ENCODE assay signal across 20 cellular contexts in the genomic region with DNA sequence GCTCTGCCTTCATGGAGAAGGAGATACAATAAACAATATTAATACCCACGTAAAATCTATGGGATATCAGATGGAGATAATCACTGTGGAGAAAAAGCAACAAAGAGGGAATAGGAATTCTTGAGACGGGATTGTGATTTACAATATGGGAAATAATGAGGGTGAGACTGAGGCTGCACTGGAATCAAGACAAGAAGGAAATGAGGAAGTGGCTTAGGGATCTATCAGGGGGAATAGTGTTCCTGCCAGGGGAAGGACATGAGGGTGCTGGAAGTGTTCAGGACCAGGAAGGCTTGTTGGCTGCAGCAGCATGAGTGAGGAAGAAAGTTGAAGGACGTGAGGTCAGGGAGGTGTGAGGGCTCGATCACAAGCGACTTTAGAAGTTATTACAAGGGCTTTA.
A peak's percentile ranks its signal among the peaks of the same experiment; 100 is the strongest.
DNase-seq lines count a peak whose midpoint lies in the region; ATAC-seq, FAIRE-seq and TF ChIP-seq lines count a peak whose summit lies in the region.
"Had no signal": no experiment of that assay in that cellular context is flagged by ENCODE, and none has a peak within 500 bp of the region (broad histone marks: within the 10 kb centered on the region; RNA-seq: fewer than 3 reads in every experiment).

No MANE protein-coding gene starts in this region.

- POLR2A ChIA-PET in K562 (lab: Yijun Ruan, JAX) = interaction anchor here (0.6 kb wide), 1 partner anchor 24 kb away, joined by 3 read pairs; no protein-coding TSS in a partner anchor

- WGBS in K562 (ENCODE audit: insufficient coverage, low coverage, missing lambda C conversion rate) = 0% methylated on average over 5 of the region's 5 CpGs

- TF ChIP-seq POLR2A in GM12891 (IDR thresholded peaks at IDR 0.05; ENCODE audit: low read depth, low read length) (no peak), K562 (conservative IDR thresholded peaks at IDR 0.05) (no peak)

- no peak overlapping the region for H2AFZ ChIP-seq in K562 (ENCODE audit: low read depth, low read length)

- no TSS peak for BruUV-seq in K562 (replicated peaks; lab: Mats Ljungman, UMichigan)

- CTCF ChIA-PET in K562 (lab: Yijun Ruan, JAX; ENCODE audit: low intra/inter-chr PET ratio) = no interaction called here

- no peaks in the 10 kb centered on the region for H3K9me1 ChIP-seq in K562 (ENCODE audit: control insufficient read depth, insufficient read depth, low read length)

- no peaks in the 10 kb centered on the region for H3K79me2 ChIP-seq in K562 (ENCODE audit: control insufficient read depth, insufficient read depth, low read length)

- no peak overlapping the region for H3K27ac ChIP-seq in K562 (ENCODE audit: extremely low read depth, low read depth, low read length)
- peak overlapping the region; percentile 75 for H3K27ac ChIP-seq in neutrophil
- H3K27ac ChIP-seq in effector memory CD4-positive, alpha-beta T cell (ENCODE audit: insufficient read depth, low read length, poor library complexity, severe bottlenecking) = no peak overlapping the region
- H3K27ac ChIP-seq: 22Rv1; A549; BLaER1 treated with 17β-estradiol and CSF1 and Interleukin-3, amounts not matched to agents 10 nM and 100 nM; C4-2B had no signal

- no peaks in the 10 kb centered on the region for H3K9me3 ChIP-seq in K562 (replicated peaks; ENCODE audit: control insufficient read depth, insufficient read depth, low read depth, low read length)
- no peaks in the 10 kb centered on the region for H3K9me3 ChIP-seq in neutrophil
- no peaks in the 10 kb centered on the region for H3K9me3 ChIP-seq in effector memory CD4-positive, alpha-beta T cell (ENCODE audit: control insufficient read depth, low read length)
- H3K9me3 ChIP-seq: A549; BLaER1 treated with 17β-estradiol and CSF1 and Interleukin-3, amounts not matched to agents 10 nM and 100 nM; Caco-2 had no signal

- no peak for FAIRE-seq in GM12891 (lab: Jason Lieb, UNC)
- no peak for FAIRE-seq in K562 (lab: Jason Lieb, UNC)
- FAIRE-seq: A549, D721Med, G401.6, GM12892, GM18507 had no signal

- H3K36me3 ChIP-seq in K562 (ENCODE audit: control insufficient read depth, insufficient read depth, low read length) = no peaks in the 10 kb centered on the region
- H3K36me3 ChIP-seq in neutrophil = peaks cover 51% of the 10 kb centered on the region
- H3K36me3 ChIP-seq in effector memory CD4-positive, alpha-beta T cell (ENCODE audit: control insufficient read depth, insufficient read depth, low read length) = no peaks in the 10 kb centered on the region

- H3K27me3 ChIP-seq in K562 (ENCODE audit: control insufficient read depth in 2 of 2, insufficient read depth in 2 of 2, low read length in 2 of 2) = peaks cover 8 to 11% of the 10 kb centered on the region in 2 experiments; a peak in 4 of 5 replicates
- H3K27me3 ChIP-seq in neutrophil = no peaks in the 10 kb centered on the region
- H3K27me3 ChIP-seq in effector memory CD4-positive, alpha-beta T cell (replicated peaks; ENCODE audit: control insufficient read depth, insufficient read depth, low read length, poor library complexity, severe bottlenecking) = no peaks in the 10 kb centered on the region
- H3K27me3 ChIP-seq: BLaER1 treated with 17β-estradiol and CSF1 and Interleukin-3, amounts not matched to agents 10 nM and 100 nM had no signal

- TF ChIP-seq EP300 in K562 (IDR thresholded peaks at IDR 0.05; ENCODE audit: low read length) = no peak

- no peak for TF ChIP-seq RAD21 in K562 (CRISPR knock-in tag; conservative IDR thresholded peaks at IDR 0.05 in 1 of 2, IDR thresholded peaks at IDR 0.05 in 1 of 2)

- in situ Hi-C loops in K562 (cut with MboI) = no loop called here

- no peaks in the 10 kb centered on the region for H4K20me1 ChIP-seq in K562 (replicated peaks; ENCODE audit: control insufficient read depth, insufficient read depth, low read length)
- H4K20me1 ChIP-seq: BLaER1 treated with 17β-estradiol and CSF1 and Interleukin-3, amounts not matched to agents 10 nM and 100 nM had no signal

- H3K4me1 ChIP-seq in K562 (replicated peaks in 1 of 2; ENCODE audit: control insufficient read depth in 2 of 2, insufficient read depth in 2 of 2, low read length in 2 of 2) = no peaks in the 10 kb centered on the region
- peaks cover 85 to 87% of the 10 kb centered on the region in 2 experiments for H3K4me1 ChIP-seq in neutrophil (ENCODE audit: control insufficient read depth in 1 of 2, insufficient read depth in 1 of 2, low read depth in 1 of 2, low read length in 1 of 2)
- no peaks in the 10 kb centered on the region for H3K4me1 ChIP-seq in effector memory CD4-positive, alpha-beta T cell (ENCODE audit: control insufficient read depth, insufficient read depth, low read length, poor library complexity, severe bottlenecking)
- H3K4me1 ChIP-seq: A549, Caco-2 had no signal

- TF ChIP-seq CTCF in K562 (IDR thresholded peaks at IDR 0.05 in 2 of 3, conservative IDR thresholded peaks at IDR 0.05 in 1 of 3; ENCODE audit: insufficient read depth in 2 of 3, low read depth in 1 of 3, low read length in 3 of 3) = no peak
- no peak for TF ChIP-seq CTCF in neutrophil (IDR thresholded peaks at IDR 0.05)

- no peak for DNase-seq in GM12891 (ENCODE audit: insufficient read length, low spot score)
- no peak for DNase-seq in K562 (ENCODE audit: extremely low read depth in 1 of 4, low spot score in 3 of 4)
- no peak for DNase-seq in effector memory CD4-positive, alpha-beta T cell
- no peak for DNase-seq in posterior vena cava (ENCODE audit: low spot score)
- DNase-seq: AML-193; Caco-2; Calu3; CD4-positive, alpha-beta T cell; CD8-positive, alpha-beta T cell; DMS79 treated with DMSO at 0.1 percent for 48 hours; GF-D8 had no signal

- no peak overlapping the region for H3K4me2 ChIP-seq in K562 (ENCODE audit: insufficient read depth, low read length)
- H3K4me2 ChIP-seq: A549; BLaER1 treated with 17β-estradiol and CSF1 and Interleukin-3, amounts not matched to agents 10 nM and 100 nM had no signal

- H3K9ac ChIP-seq in K562 (ENCODE audit: insufficient read depth in 1 of 2, low read depth in 2 of 2, low read length in 2 of 2) = no peak overlapping the region
- H3K9ac ChIP-seq: BLaER1 treated with 17β-estradiol and CSF1 and Interleukin-3, amounts not matched to agents 10 nM and 100 nM had no signal

- ATAC-seq in K562 = no peak
- ATAC-seq: CD8-positive, alpha-beta T cell had no signal

- H3K4me3 ChIP-seq in K562 (no peak overlapping the region), neutrophil (ENCODE audit: low read depth in 1 of 2, low read length in 1 of 2) (no peak overlapping the region)
- no peak overlapping the region for H3K4me3 ChIP-seq in effector memory CD4-positive, alpha-beta T cell (ENCODE audit: insufficient read depth, low read depth, low read length, poor library complexity, severe bottlenecking)
- H3K4me3 ChIP-seq: A549; BLaER1 treated with 17β-estradiol and CSF1 and Interleukin-3, amounts not matched to agents 10 nM and 100 nM had no signal

- intact Hi-C loops in K562 (cut with micrococcal nuclease) (no loop called here), posterior vena cava (cut with DNase I) (no loop called here)

TF ChIP-seq in GM12891, 5 proteins besides CTCF, POLR2A, EP300 and RAD21:
- TF ChIP-seq POLR2AphosphoS5 (IDR thresholded peaks at IDR 0.05; ENCODE audit: low read depth, low read length) = no peak
- TF ChIP-seq SPI1 (IDR thresholded peaks at IDR 0.05; ENCODE audit: low read depth, low read length) = peak; percentile 34; the same call in 1 of the 2 replicates
- no peak for TF ChIP-seq POU2F2 (IDR thresholded peaks at IDR 0.05; ENCODE audit: low read depth, low read length)
- no peak for TF ChIP-seq TAF1 (IDR thresholded peaks at IDR 0.05; ENCODE audit: low read depth, low read length)
TF ChIP-seq in GM12891: peak in this region for 1.

TF ChIP-seq in K562, 482 proteins besides CTCF, POLR2A, EP300 and RAD21:
- TF ChIP-seq ZNF197 (CRISPR knock-in tag; IDR thresholded peaks at IDR 0.05; ENCODE audit: low read depth) = no peak
- peak; percentile 88 for TF ChIP-seq SPI1 (IDR thresholded peaks at IDR 0.05; ENCODE audit: borderline replicate concordance, low read depth, low read length)
TF ChIP-seq in K562: peak in this region for 1.
